15 cellular contexts compared by ENCODE assay signal in the genomic region with DNA sequence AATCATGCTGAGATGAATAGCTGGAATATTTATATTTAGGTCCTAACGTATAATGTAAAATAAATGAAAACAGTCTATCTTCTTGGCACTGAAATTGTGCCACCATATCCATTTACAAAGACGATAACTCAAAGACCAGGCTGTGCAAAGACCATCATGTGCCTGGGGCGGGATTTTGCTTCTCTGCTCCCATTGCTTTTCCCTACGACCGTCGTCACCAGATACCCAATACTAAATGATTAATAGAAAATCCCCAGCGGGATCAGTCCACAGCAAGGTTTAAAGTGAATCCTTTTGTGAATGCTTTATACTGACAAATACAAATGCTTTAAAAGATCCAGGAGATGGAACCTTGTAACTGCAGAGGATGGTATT.
DNase-seq lines count a peak whose midpoint lies in the region; ATAC-seq, FAIRE-seq and TF ChIP-seq lines count a peak whose summit lies in the region.
"Had no signal": no experiment of that assay in that cellular context is flagged by ENCODE, and none has a peak within 500 bp of the region (broad histone marks: within the 10 kb centered on the region; RNA-seq: fewer than 3 reads in every experiment).

No MANE protein-coding gene starts in this region.

- POLR2A ChIA-PET in A549 (lab: Yijun Ruan, JAX) (no interaction called here), RWPE1 (lab: Yijun Ruan, JAX; ENCODE audit: low non-redundant PET) (no interaction called here)

- H3K4me3 Mint-ChIP-seq in activated naive CD4-positive, alpha-beta T cell treated with anti-CD3 and anti-CD28 coated beads, Interleukin-2, amount 10 ng/mL, durations not matched to agents 7 days and 5 days = no peak overlapping the region
- H3K4me3 Mint-ChIP-seq: activated CD4-positive, alpha-beta memory T cell treated with anti-CD3 and anti-CD28 coated beads, Interleukin-2, amount 10 ng/mL, durations not matched to agents 7 days and 5 days had no signal

- H3K36me3 Mint-ChIP-seq in activated naive CD4-positive, alpha-beta T cell treated with anti-CD3 and anti-CD28 coated beads, Interleukin-2, amount 10 ng/mL, durations not matched to agents 7 days and 5 days = peaks cover 2% of the 10 kb centered on the region

- peaks cover 5% of the 10 kb centered on the region for H3K9me3 Mint-ChIP-seq in activated naive CD4-positive, alpha-beta T cell treated with anti-CD3 and anti-CD28 coated beads, Interleukin-2, amount 10 ng/mL, durations not matched to agents 7 days and 5 days

- H3K27ac Mint-ChIP-seq in activated naive CD4-positive, alpha-beta T cell treated with anti-CD3 and anti-CD28 coated beads, Interleukin-2, amount 10 ng/mL, durations not matched to agents 7 days and 5 days = no peak overlapping the region
- H3K27ac Mint-ChIP-seq: activated CD4-positive, alpha-beta memory T cell treated with anti-CD3 and anti-CD28 coated beads, Interleukin-2, amount 10 ng/mL, durations not matched to agents 7 days and 5 days had no signal

- CTCF ChIA-PET in A549 (lab: Yijun Ruan, JAX) = interaction anchor here (1.3 to 1.7 kb wide), 2 partner anchors 10 to 426 kb away, joined by 3 to 4 read pairs; no protein-coding TSS in a partner anchor
- CTCF ChIA-PET in RWPE1 (lab: Yijun Ruan, JAX) = interaction anchor here (0.6 kb wide), 1 partner anchor 28 kb away, joined by 3 read pairs; no protein-coding TSS in a partner anchor
- CTCF ChIA-PET in activated naive CD4-positive, alpha-beta T cell treated with anti-CD3 and anti-CD28 coated beads, Interleukin-2, amount 10 ng/mL, durations not matched to agents 7 days and 5 days (lab: Charles Lee) = no interaction called here

- H3K4me2 ChIP-seq in A549 = peak overlapping the region; percentile 34

- TF ChIP-seq CTCF in A549 (IDR thresholded peaks at IDR 0.05) = no peak
- no peak for TF ChIP-seq CTCF in RWPE1 (conservative IDR thresholded peaks at IDR 0.05; ENCODE audit: low read depth)

- TF ChIP-seq EP300 in A549 (IDR thresholded peaks at IDR 0.05) = no peak

- peaks cover 17% of the 10 kb centered on the region; the same call in 2 of the 3 replicates for H3K9me3 ChIP-seq in A549
- H3K9me3 ChIP-seq: body of pancreas, thyroid gland had no signal

- ATAC-seq in A549 = no peak
- peak; percentile 29 for ATAC-seq in left colon
- ATAC-seq in GM18909 (IDR thresholded peaks at IDR 0.05; ENCODE audit: poor library complexity, unreplicated experiment) = no peak

- H3K4me3 ChIP-seq in A549 = no peak overlapping the region
- H3K4me3 ChIP-seq: body of pancreas, thyroid gland had no signal

- DNase-seq in A549 (ENCODE audit: low read depth in 1 of 2, low spot score in 1 of 2) (no peak), NCI-H1105 (lab: John Stamatoyannopoulos, UW) (peak; percentile 87), RWPE1 (ENCODE audit: low spot score) (no peak), left colon (no peak), SKM-1 treated with dmso at 0.1 percent for 144 hours (lab: John Stamatoyannopoulos, UW; ENCODE audit: unreplicated experiment) (no peak)
- DNase-seq in activated naive CD4-positive, alpha-beta T cell treated with anti-CD3 and anti-CD28 coated beads, Interleukin-2, amount 10 ng/mL, durations not matched to agents 7 days and 5 days = no peak
- DNase-seq in activated T-cell treated with anti-CD3 and anti-CD28 coated beads, Interleukin-2, amount 50 U/mL, for 48 hours = no peak
- DNase-seq: activated CD4-positive, alpha-beta memory T cell treated with anti-CD3 and anti-CD28 coated beads, Interleukin-2, amount 10 ng/mL, durations not matched to agents 7 days and 5 days; body of pancreas; effector CD4-positive, alpha-beta T cell; HCEC 1CT; Kasumi-1; thyroid gland had no signal

- intact Hi-C loops in left colon (cut with DNase I, micrococcal nuclease) = no loop called here

- no peak for TF ChIP-seq RAD21 in A549 (conservative IDR thresholded peaks at IDR 0.05 in 1 of 2, IDR thresholded peaks at IDR 0.05 in 1 of 2)

- peaks cover 26% of the 10 kb centered on the region for H3K4me1 ChIP-seq in A549

- no peak for FAIRE-seq in A549 (lab: Jason Lieb, UNC)

- H3K4me1 Mint-ChIP-seq in activated naive CD4-positive, alpha-beta T cell treated with anti-CD3 and anti-CD28 coated beads, Interleukin-2, amount 10 ng/mL, durations not matched to agents 7 days and 5 days = no peaks in the 10 kb centered on the region
- H3K4me1 Mint-ChIP-seq: activated CD4-positive, alpha-beta memory T cell treated with anti-CD3 and anti-CD28 coated beads, Interleukin-2, amount 10 ng/mL, durations not matched to agents 7 days and 5 days had no signal

- H3K27ac ChIP-seq in A549 (peak overlapping the region; percentile 64 to 74), RWPE1 (peak overlapping the region; percentile 84; the same call in 1 of the 2 replicates)
- H3K27ac ChIP-seq: HL-60, thyroid gland had no signal

- H3K27me3 Mint-ChIP-seq in activated naive CD4-positive, alpha-beta T cell treated with anti-CD3 and anti-CD28 coated beads, Interleukin-2, amount 10 ng/mL, durations not matched to agents 7 days and 5 days = peaks cover 9% of the 10 kb centered on the region

- TF ChIP-seq POLR2A in A549 (IDR thresholded peaks at IDR 0.05; ENCODE audit: low read length) = no peak

- 71% methylated on average over 7 of the region's 7 CpGs for WGBS in A549 (ENCODE audit: missing lambda C conversion rate)

TF ChIP-seq in A549, 52 proteins besides CTCF, POLR2A, EP300 and RAD21:
- TF ChIP-seq, protein P1, sequence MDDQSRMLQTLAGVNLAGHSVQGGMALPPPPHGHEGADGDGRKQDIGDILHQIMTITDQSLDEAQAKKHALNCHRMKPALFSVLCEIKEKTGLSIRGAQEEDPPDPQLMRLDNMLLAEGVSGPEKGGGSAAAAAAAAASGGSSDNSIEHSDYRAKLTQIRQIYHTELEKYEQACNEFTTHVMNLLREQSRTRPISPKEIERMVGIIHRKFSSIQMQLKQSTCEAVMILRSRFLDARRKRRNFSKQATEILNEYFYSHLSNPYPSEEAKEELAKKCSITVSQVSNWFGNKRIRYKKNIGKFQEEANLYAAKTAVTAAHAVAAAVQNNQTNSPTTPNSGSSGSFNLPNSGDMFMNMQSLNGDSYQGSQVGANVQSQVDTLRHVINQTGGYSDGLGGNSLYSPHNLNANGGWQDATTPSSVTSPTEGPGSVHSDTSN (IDR thresholded peaks at IDR 0.05) = no peak
- TF ChIP-seq SREBF2 (IDR thresholded peaks at IDR 0.05) (no peak), HOXB13 (CRISPR knock-in tag; IDR thresholded peaks at IDR 0.05; ENCODE audit: low read depth) (no peak), RFX5 (IDR thresholded peaks at IDR 0.05) (no peak), NPAS2 (CRISPR knock-in tag; IDR thresholded peaks at IDR 0.05; ENCODE audit: borderline replicate concordance) (no peak), EHMT2 (IDR thresholded peaks at IDR 0.05; ENCODE audit: low read depth) (no peak), ZNF302 (CRISPR knock-in tag; IDR thresholded peaks at IDR 0.05) (no peak), EHF (CRISPR knock-in tag; IDR thresholded peaks at IDR 0.05) (no peak), FOXS1 (CRISPR knock-in tag; IDR thresholded peaks at IDR 0.05) (no peak), CBX2 (IDR thresholded peaks at IDR 0.05; ENCODE audit: borderline replicate concordance, low read depth) (no peak), RNF2 (IDR thresholded peaks at IDR 0.05; ENCODE audit: borderline replicate concordance, low read depth) (no peak), BHLHE40 (IDR thresholded peaks at IDR 0.05; ENCODE audit: low read depth, low read length) (no peak), SMC3 (IDR thresholded peaks at IDR 0.05) (no peak), NFE2L2 (conservative IDR thresholded peaks at IDR 0.05; ENCODE audit: low read length) (no peak), TP53 (CRISPR knock-in tag; IDR thresholded peaks at IDR 0.05) (no peak)
- TF ChIP-seq, protein P2, sequence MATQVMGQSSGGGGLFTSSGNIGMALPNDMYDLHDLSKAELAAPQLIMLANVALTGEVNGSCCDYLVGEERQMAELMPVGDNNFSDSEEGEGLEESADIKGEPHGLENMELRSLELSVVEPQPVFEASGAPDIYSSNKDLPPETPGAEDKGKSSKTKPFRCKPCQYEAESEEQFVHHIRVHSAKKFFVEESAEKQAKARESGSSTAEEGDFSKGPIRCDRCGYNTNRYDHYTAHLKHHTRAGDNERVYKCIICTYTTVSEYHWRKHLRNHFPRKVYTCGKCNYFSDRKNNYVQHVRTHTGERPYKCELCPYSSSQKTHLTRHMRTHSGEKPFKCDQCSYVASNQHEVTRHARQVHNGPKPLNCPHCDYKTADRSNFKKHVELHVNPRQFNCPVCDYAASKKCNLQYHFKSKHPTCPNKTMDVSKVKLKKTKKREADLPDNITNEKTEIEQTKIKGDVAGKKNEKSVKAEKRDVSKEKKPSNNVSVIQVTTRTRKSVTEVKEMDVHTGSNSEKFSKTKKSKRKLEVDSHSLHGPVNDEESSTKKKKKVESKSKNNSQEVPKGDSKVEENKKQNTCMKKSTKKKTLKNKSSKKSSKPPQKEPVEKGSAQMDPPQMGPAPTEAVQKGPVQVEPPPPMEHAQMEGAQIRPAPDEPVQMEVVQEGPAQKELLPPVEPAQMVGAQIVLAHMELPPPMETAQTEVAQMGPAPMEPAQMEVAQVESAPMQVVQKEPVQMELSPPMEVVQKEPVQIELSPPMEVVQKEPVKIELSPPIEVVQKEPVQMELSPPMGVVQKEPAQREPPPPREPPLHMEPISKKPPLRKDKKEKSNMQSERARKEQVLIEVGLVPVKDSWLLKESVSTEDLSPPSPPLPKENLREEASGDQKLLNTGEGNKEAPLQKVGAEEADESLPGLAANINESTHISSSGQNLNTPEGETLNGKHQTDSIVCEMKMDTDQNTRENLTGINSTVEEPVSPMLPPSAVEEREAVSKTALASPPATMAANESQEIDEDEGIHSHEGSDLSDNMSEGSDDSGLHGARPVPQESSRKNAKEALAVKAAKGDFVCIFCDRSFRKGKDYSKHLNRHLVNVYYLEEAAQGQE (IDR thresholded peaks at IDR 0.05) = no peak
- TF ChIP-seq, protein P3, sequence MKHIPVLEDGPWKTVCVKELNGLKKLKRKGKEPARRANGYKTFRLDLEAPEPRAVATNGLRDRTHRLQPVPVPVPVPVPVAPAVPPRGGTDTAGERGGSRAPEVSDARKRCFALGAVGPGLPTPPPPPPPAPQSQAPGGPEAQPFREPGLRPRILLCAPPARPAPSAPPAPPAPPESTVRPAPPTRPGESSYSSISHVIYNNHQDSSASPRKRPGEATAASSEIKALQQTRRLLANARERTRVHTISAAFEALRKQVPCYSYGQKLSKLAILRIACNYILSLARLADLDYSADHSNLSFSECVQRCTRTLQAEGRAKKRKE (CRISPR knock-in tag; IDR thresholded peaks at IDR 0.05; ENCODE audit: low read depth) = no peak
